8 cellular contexts compared by ENCODE assay signal in genomic region chr5:129767927-129768380, GRCh38. TPM values are rescaled to one million over a fixed set of nuclear protein-coding genes. Genes with fewer than 3 reads are reported as not detected.
A peak's percentile ranks its signal among the peaks of the same experiment; 100 is the strongest.
DNase-seq lines count a peak whose midpoint lies in the region; ATAC-seq and TF ChIP-seq lines count a peak whose summit lies in the region.

No MANE protein-coding gene starts in this region.

- peak; percentile 77 for TF ChIP-seq CTCF in GM12874 (IDR thresholded peaks at IDR 0.05; ENCODE audit: insufficient read depth, low read depth, low read length)
- peak; percentile 94 for TF ChIP-seq CTCF in HEK293 (tag by site-specific recombination; IDR thresholded peaks at IDR 0.05)
- peak; percentile 95 to 98 (median 97) for TF ChIP-seq CTCF in gastroesophageal sphincter (IDR thresholded peaks at IDR 0.05)
- peak; percentile 98 for TF ChIP-seq CTCF in parathyroid adenoma (IDR thresholded peaks at IDR 0.05)

- peak; percentile 76 for ATAC-seq in gastroesophageal sphincter

- H3K4me2 ChIP-seq in parathyroid adenoma (ENCODE audit: low read length) = no peak overlapping the region

- no peak for TF ChIP-seq POLR2A in gastroesophageal sphincter (IDR thresholded peaks at IDR 0.05)

- no peak overlapping the region for H3K9ac ChIP-seq in parathyroid adenoma

- POLR2A ChIA-PET in HEK293 (lab: Yijun Ruan, JAX) = interaction anchor here (0.6 kb wide), 1 partner anchor 94 kb away, joined by 3 read pairs; no protein-coding TSS in a partner anchor

- TF ChIP-seq EP300 in gastroesophageal sphincter (IDR thresholded peaks at IDR 0.05) = no peak

- no peaks in the 10 kb centered on the region for H3K36me3 ChIP-seq in HEK293 (ENCODE audit: control insufficient read depth in 2 of 2, insufficient read depth in 1 of 2, low read length in 2 of 2)
- H3K36me3 ChIP-seq in gastroesophageal sphincter = no peaks in the 10 kb centered on the region
- H3K36me3 ChIP-seq in parathyroid adenoma (ENCODE audit: control insufficient read depth, insufficient read depth, low read length) = no peaks in the 10 kb centered on the region

- WGBS in gastroesophageal sphincter (ENCODE audit: low coverage in 1 of 2), 2 donors = 0% methylated on average over 3 of the region's 3 CpGs; no CpG with 5 or more reads in 1 of the 2 donors

- H3K4me3 ChIP-seq in HEK293 (ENCODE audit: low read depth, low read length) (no peak overlapping the region), gastroesophageal sphincter (no peak overlapping the region), parathyroid adenoma (ENCODE audit: low read depth, low read length) (no peak overlapping the region)

- DNase-seq in M059J (ENCODE audit: low read depth) = peak; percentile 81
- peak; percentile 88 for DNase-seq in RPMI8226
- peak; percentile 72 for DNase-seq in activated effector memory CD4-positive, alpha-beta T cell treated with anti-CD3 and anti-CD28 coated beads, Interleukin-2, amount 50 U/mL, for 16 hours
- no peak for DNase-seq in GF-D8 (lab: John Stamatoyannopoulos, UW)

- H3K79me2 ChIP-seq in parathyroid adenoma = no peaks in the 10 kb centered on the region

- H3K9me3 ChIP-seq in HEK293 (ENCODE audit: control insufficient read depth, insufficient read depth, low read depth, low read length) (no peaks in the 10 kb centered on the region), gastroesophageal sphincter (no peaks in the 10 kb centered on the region), parathyroid adenoma (ENCODE audit: control insufficient read depth, low read length) (no peaks in the 10 kb centered on the region)

- H3K27me3 ChIP-seq in gastroesophageal sphincter = no peaks in the 10 kb centered on the region
- no peaks in the 10 kb centered on the region for H3K27me3 ChIP-seq in parathyroid adenoma (ENCODE audit: control insufficient read depth, insufficient read depth, low read length)

- H3K4me1 ChIP-seq in HEK293 (ENCODE audit: control insufficient read depth, insufficient read depth, low read length) (no peaks in the 10 kb centered on the region), gastroesophageal sphincter (no peaks in the 10 kb centered on the region), parathyroid adenoma (peaks cover 3% of the 10 kb centered on the region)

- H3K27ac ChIP-seq in HEK293 (ENCODE audit: extremely low read depth, low read depth, low read length) = no peak overlapping the region
- H3K27ac ChIP-seq in gastroesophageal sphincter = no peak overlapping the region
- no peak overlapping the region for H3K27ac ChIP-seq in parathyroid adenoma

- CTCF ChIA-PET in HEK293 (lab: Yijun Ruan, JAX) = interaction anchor here (0.5 to 9.3 kb wide), 34 partner anchors 9 to 1588 kb away, joined by 3 to 256 read pairs (median 4); partner anchors contain the start of gene ADAMTS19

- no peak overlapping the region for H2AFZ ChIP-seq in parathyroid adenoma

TF ChIP-seq in HEK293, 187 proteins besides CTCF, POLR2A, EP300 and RAD21 (continues in another document):
- TF ChIP-seq YY1 (tag by site-specific recombination; IDR thresholded peaks at IDR 0.05) = peak; percentile 64; the same call in 1 of the 2 replicates
- no peak for TF ChIP-seq ZNF248 (tag by site-specific recombination; IDR thresholded peaks at IDR 0.05)
- TF ChIP-seq GFI1B (tag by site-specific recombination; IDR thresholded peaks at IDR 0.05) = no peak
- TF ChIP-seq, protein P1, sequence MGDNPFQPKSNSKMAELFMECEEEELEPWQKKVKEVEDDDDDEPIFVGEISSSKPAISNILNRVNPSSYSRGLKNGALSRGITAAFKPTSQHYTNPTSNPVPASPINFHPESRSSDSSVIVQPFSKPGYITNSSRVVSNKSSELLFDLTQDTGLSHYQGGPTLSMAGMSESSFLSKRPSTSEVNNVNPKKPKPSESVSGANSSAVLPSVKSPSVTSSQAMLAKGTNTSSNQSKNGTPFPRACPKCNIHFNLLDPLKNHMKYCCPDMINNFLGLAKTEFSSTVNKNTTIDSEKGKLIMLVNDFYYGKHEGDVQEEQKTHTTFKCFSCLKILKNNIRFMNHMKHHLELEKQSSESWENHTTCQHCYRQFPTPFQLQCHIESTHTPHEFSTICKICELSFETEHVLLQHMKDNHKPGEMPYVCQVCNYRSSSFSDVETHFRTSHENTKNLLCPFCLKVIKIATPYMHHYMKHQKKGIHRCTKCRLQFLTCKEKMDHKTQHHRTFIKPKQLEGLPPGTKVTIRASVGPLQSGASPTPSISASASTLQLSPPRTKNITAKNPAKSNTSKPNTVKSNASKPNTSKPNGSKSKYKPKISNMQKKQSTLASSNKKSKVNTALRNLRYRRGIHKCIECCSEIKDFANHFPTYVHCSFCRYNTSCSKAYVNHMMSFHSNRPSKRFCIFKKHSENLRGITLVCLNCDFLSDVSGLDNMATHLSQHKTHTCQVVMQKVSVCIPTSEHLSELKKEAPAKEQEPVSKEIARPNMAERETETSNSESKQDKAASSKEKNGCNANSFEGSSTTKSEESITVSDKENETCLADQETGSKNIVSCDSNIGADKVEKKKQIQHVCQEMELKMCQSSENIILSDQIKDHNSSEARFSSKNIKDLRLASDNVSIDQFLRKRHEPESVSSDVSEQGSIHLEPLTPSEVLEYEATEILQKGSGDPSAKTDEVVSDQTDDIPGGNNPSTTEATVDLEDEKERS (tag by site-specific recombination; IDR thresholded peaks at IDR 0.05) = no peak
- TF ChIP-seq OSR2 (tag by site-specific recombination; IDR thresholded peaks at IDR 0.05) = no peak
- no peak for TF ChIP-seq ZNF140 (tag by site-specific recombination; IDR thresholded peaks at IDR 0.05)
- TF ChIP-seq SP2 (tag by site-specific recombination; IDR thresholded peaks at IDR 0.05) = no peak
- TF ChIP-seq, protein P2, sequence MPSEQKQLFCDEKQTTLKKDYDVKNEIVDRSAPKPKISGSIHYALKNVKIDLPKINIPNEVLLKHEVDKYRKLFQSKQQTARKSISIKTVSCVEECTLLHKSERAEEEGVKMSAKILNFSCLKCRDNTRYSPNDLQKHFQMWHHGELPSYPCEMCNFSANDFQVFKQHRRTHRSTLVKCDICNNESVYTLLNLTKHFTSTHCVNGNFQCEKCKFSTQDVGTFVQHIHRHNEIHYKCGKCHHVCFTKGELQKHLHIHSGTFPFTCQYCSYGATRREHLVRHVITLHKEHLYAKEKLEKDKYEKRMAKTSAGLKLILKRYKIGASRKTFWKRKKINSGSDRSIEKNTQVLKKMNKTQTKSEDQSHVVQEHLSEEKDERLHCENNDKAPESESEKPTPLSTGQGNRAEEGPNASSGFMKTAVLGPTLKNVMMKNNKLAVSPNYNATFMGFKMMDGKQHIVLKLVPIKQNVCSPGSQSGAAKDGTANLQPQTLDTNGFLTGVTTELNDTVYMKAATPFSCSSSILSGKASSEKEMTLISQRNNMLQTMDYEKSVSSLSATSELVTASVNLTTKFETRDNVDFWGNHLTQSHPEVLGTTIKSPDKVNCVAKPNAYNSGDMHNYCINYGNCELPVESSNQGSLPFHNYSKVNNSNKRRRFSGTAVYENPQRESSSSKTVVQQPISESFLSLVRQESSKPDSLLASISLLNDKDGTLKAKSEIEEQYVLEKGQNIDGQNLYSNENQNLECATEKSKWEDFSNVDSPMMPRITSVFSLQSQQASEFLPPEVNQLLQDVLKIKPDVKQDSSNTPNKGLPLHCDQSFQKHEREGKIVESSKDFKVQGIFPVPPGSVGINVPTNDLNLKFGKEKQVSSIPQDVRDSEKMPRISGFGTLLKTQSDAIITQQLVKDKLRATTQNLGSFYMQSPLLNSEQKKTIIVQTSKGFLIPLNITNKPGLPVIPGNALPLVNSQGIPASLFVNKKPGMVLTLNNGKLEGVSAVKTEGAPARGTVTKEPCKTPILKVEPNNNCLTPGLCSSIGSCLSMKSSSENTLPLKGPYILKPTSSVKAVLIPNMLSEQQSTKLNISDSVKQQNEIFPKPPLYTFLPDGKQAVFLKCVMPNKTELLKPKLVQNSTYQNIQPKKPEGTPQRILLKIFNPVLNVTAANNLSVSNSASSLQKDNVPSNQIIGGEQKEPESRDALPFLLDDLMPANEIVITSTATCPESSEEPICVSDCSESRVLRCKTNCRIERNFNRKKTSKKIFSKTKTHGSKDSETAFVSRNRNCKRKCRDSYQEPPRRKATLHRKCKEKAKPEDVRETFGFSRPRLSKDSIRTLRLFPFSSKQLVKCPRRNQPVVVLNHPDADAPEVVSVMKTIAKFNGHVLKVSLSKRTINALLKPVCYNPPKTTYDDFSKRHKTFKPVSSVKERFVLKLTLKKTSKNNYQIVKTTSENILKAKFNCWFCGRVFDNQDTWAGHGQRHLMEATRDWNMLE (tag by site-specific recombination; conservative IDR thresholded peaks at IDR 0.05; ENCODE audit: low read depth) = no peak; the same call in 1 of the 2 replicates
- peak; percentile 42; the same call in 1 of the 2 replicates for TF ChIP-seq ZNF501 (tag by site-specific recombination; IDR thresholded peaks at IDR 0.05)
- TF ChIP-seq ZNF658 (tag by site-specific recombination; IDR thresholded peaks at IDR 0.05) = no peak
- no peak for TF ChIP-seq ZNF555 (tag by site-specific recombination; conservative IDR thresholded peaks at IDR 0.05)
- TF ChIP-seq, protein P3, sequence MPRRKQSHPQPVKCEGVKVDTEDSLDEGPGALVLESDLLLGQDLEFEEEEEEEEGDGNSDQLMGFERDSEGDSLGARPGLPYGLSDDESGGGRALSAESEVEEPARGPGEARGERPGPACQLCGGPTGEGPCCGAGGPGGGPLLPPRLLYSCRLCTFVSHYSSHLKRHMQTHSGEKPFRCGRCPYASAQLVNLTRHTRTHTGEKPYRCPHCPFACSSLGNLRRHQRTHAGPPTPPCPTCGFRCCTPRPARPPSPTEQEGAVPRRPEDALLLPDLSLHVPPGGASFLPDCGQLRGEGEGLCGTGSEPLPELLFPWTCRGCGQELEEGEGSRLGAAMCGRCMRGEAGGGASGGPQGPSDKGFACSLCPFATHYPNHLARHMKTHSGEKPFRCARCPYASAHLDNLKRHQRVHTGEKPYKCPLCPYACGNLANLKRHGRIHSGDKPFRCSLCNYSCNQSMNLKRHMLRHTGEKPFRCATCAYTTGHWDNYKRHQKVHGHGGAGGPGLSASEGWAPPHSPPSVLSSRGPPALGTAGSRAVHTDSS (tag by site-specific recombination; IDR thresholded peaks at IDR 0.05) = no peak
- no peak for TF ChIP-seq HOXC10 (CRISPR knock-in tag; IDR thresholded peaks at IDR 0.05)

RNA-seq across cellular contexts. Expression of gene MINAR2, which starts 20.1 kb away (rescaled TPM):
- total RNA-seq in M059J (2014; rRNA removed; shearing (Covaris generic)) = not detected in 2 replicates
- total RNA-seq in gastroesophageal sphincter = not detected
